In the genomic region with DNA sequence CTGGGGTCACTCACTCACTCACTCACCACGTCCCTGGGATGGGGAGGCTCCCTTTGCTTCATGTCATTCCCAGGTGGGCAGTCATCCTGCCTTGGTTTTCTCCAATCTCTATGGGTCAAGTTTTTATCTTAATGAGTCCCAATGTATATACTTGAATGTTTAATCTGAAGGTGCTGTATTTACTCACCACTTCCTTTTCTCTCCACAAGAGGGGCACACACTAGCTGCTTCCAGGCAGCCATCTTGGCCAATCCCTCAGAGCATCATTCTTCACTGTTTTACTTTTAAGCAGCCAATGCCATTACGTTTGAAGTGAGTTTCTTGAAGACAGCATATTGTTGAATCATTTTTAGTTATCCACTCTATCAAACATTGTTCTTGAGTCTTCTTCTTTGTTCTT, we compare ENCODE assay signal across 9 cellular contexts.
A peak's percentile ranks its signal among the peaks of the same experiment; 100 is the strongest.
DNase-seq lines count a peak whose midpoint lies in the region; ATAC-seq and TF ChIP-seq lines count a peak whose summit lies in the region.
"Had no signal": no experiment of that assay in that cellular context is flagged by ENCODE, and none has a peak within 500 bp of the region (broad histone marks: within the 10 kb centered on the region; RNA-seq: fewer than 3 reads in every experiment).

No MANE protein-coding gene starts in this region.

- DNase-seq in NCI-H82 (lab: John Stamatoyannopoulos, UW) = peak; percentile 8
- DNase-seq in NCI-H82 treated with DMSO at 0.1 percent for 48 hours (lab: John Stamatoyannopoulos, UW; ENCODE audit: unreplicated experiment) = no peak
- DNase-seq in WTC11 (ENCODE audit: low spot score) = no peak
- no peak for DNase-seq in retinal pigment epithelial cell (ENCODE audit: low read depth)
- DNase-seq in cardiac septum (ENCODE audit: low spot score) = no peak
- no peak for DNase-seq in CD1c-positive myeloid dendritic cell (ENCODE audit: extremely low spot score)
- no peak for DNase-seq in stimulated activated CD4-positive, alpha-beta T cell treated with anti-CD3 and anti-CD28 coated beads, Interleukin-2, amount 100 ng/mL, for 24 hours
- DNase-seq: transverse colon had no signal

- POLR2A ChIA-PET in WTC11 (lab: Charles Lee) = no interaction called here

- CTCF ChIA-PET in WTC11 (lab: Charles Lee) = interaction anchor here (1.0 kb wide), 1 partner anchor 245 kb away, joined by 3 read pairs; no protein-coding TSS in a partner anchor

- no peaks in the 10 kb centered on the region for H3K36me3 Mint-ChIP-seq in WTC11

- H3K4me3 Mint-ChIP-seq in WTC11 = no peak overlapping the region

- ATAC-seq in HG02973 (IDR thresholded peaks at IDR 0.05; ENCODE audit: unreplicated experiment) (peak; percentile 93), WTC11 (peak; percentile 69; the same call in 1 of the 2 replicates)

- TF ChIP-seq CTCF in WTC11 (IDR thresholded peaks at IDR 0.05) (peak; percentile 46; the same call in 1 of the 2 replicates), retinal pigment epithelial cell (conservative IDR thresholded peaks at IDR 0.05; ENCODE audit: low read depth, low read length) (peak; percentile 49)

- no peak overlapping the region for H3K4me3 ChIP-seq in retinal pigment epithelial cell (ENCODE audit: low read length)
- H3K4me3 ChIP-seq: transverse colon had no signal

- H3K9me3 Mint-ChIP-seq in WTC11 = peaks cover 8% of the 10 kb centered on the region

- intact Hi-C loops in cardiac septum (cut with DNase I) = no loop called here

- H3K27me3 Mint-ChIP-seq in WTC11 (ENCODE audit: low read depth) = no peaks in the 10 kb centered on the region

- peaks cover 8% of the 10 kb centered on the region for H3K4me1 Mint-ChIP-seq in WTC11

- H3K27ac Mint-ChIP-seq in WTC11 = no peak overlapping the region

TF ChIP-seq in WTC11, 78 proteins besides CTCF, POLR2A, EP300 and RAD21:
- TF ChIP-seq NFE2L1 (CRISPR knock-in tag; IDR thresholded peaks at IDR 0.05) = no peak
- TF ChIP-seq, protein P1, sequence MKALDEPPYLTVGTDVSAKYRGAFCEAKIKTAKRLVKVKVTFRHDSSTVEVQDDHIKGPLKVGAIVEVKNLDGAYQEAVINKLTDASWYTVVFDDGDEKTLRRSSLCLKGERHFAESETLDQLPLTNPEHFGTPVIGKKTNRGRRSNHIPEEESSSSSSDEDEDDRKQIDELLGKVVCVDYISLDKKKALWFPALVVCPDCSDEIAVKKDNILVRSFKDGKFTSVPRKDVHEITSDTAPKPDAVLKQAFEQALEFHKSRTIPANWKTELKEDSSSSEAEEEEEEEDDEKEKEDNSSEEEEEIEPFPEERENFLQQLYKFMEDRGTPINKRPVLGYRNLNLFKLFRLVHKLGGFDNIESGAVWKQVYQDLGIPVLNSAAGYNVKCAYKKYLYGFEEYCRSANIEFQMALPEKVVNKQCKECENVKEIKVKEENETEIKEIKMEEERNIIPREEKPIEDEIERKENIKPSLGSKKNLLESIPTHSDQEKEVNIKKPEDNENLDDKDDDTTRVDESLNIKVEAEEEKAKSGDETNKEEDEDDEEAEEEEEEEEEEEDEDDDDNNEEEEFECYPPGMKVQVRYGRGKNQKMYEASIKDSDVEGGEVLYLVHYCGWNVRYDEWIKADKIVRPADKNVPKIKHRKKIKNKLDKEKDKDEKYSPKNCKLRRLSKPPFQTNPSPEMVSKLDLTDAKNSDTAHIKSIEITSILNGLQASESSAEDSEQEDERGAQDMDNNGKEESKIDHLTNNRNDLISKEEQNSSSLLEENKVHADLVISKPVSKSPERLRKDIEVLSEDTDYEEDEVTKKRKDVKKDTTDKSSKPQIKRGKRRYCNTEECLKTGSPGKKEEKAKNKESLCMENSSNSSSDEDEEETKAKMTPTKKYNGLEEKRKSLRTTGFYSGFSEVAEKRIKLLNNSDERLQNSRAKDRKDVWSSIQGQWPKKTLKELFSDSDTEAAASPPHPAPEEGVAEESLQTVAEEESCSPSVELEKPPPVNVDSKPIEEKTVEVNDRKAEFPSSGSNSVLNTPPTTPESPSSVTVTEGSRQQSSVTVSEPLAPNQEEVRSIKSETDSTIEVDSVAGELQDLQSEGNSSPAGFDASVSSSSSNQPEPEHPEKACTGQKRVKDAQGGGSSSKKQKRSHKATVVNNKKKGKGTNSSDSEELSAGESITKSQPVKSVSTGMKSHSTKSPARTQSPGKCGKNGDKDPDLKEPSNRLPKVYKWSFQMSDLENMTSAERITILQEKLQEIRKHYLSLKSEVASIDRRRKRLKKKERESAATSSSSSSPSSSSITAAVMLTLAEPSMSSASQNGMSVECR (CRISPR knock-in tag; IDR thresholded peaks at IDR 0.05; ENCODE audit: borderline replicate concordance) = no peak
- no peak for TF ChIP-seq SMAD3 (CRISPR knock-in tag; IDR thresholded peaks at IDR 0.05; ENCODE audit: borderline replicate concordance)
- no peak for TF ChIP-seq ZNF423 (CRISPR knock-in tag; IDR thresholded peaks at IDR 0.05)
- TF ChIP-seq, protein P2, sequence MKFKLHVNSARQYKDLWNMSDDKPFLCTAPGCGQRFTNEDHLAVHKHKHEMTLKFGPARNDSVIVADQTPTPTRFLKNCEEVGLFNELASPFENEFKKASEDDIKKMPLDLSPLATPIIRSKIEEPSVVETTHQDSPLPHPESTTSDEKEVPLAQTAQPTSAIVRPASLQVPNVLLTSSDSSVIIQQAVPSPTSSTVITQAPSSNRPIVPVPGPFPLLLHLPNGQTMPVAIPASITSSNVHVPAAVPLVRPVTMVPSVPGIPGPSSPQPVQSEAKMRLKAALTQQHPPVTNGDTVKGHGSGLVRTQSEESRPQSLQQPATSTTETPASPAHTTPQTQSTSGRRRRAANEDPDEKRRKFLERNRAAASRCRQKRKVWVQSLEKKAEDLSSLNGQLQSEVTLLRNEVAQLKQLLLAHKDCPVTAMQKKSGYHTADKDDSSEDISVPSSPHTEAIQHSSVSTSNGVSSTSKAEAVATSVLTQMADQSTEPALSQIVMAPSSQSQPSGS (CRISPR knock-in tag; IDR thresholded peaks at IDR 0.05; ENCODE audit: borderline replicate concordance, low read depth) = no peak
- no peak for TF ChIP-seq TCF7 (CRISPR knock-in tag; IDR thresholded peaks at IDR 0.05; ENCODE audit: low read depth)
- no peak for TF ChIP-seq ZNF263 (CRISPR knock-in tag; IDR thresholded peaks at IDR 0.05; ENCODE audit: low read depth)
- no peak for TF ChIP-seq CREB1 (CRISPR knock-in tag; IDR thresholded peaks at IDR 0.05)
- no peak for TF ChIP-seq ZNF671 (CRISPR knock-in tag; IDR thresholded peaks at IDR 0.05)
- TF ChIP-seq CBFB (CRISPR knock-in tag; IDR thresholded peaks at IDR 0.05; ENCODE audit: low read depth) = no peak
- TF ChIP-seq TEAD4 (CRISPR knock-in tag; IDR thresholded peaks at IDR 0.05) = no peak
- TF ChIP-seq, protein P3, sequence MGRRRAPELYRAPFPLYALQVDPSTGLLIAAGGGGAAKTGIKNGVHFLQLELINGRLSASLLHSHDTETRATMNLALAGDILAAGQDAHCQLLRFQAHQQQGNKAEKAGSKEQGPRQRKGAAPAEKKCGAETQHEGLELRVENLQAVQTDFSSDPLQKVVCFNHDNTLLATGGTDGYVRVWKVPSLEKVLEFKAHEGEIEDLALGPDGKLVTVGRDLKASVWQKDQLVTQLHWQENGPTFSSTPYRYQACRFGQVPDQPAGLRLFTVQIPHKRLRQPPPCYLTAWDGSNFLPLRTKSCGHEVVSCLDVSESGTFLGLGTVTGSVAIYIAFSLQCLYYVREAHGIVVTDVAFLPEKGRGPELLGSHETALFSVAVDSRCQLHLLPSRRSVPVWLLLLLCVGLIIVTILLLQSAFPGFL (CRISPR knock-in tag; IDR thresholded peaks at IDR 0.05; ENCODE audit: borderline replicate concordance) = no peak
- no peak for TF ChIP-seq ZNF121 (CRISPR knock-in tag; IDR thresholded peaks at IDR 0.05)
- no peak for TF ChIP-seq TP53 (CRISPR knock-in tag; IDR thresholded peaks at IDR 0.05)
